In the genomic region with DNA sequence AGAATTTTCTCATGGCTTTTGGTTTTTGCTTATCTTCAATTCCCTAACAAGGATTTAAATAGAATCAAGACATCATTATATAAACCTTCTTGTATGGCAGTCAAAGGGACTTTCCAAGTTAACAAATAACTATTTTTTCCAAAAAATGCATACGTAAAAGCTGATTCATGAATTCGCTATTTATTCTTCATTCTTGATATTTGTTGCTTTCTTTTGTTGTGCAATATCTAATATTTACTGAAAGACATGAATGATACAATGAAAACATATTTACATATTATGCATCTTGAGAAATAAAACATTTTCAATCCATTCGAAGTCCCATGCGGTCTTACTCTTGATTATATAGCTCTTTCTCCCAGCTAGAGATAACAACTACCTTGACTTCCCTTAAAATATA, we compare ENCODE assay signal across 33 cellular contexts. TPM values are rescaled to one million over a fixed set of nuclear protein-coding genes. Genes with fewer than 3 reads are reported as not detected.
"Had no signal": no experiment of that assay in that cellular context is flagged by ENCODE, and none has a peak within 500 bp of the region (broad histone marks: within the 10 kb centered on the region; RNA-seq: fewer than 3 reads in every experiment).

No MANE protein-coding gene starts in this region.

- DNase-seq: naive thymus-derived CD4-positive, alpha-beta T cell; natural killer cell; occipital lobe; ovary; posterior cingulate gyrus; psoas muscle; right cardiac atrium; right lobe of liver; sigmoid colon; small intestine; spleen; stimulated activated CD4-positive, alpha-beta T cell treated with anti-CD3 and anti-CD28 coated beads, Interleukin-12 subunit alpha, Interleukin-12 subunit beta, amount 100 ng/mL, for 4 hours; stimulated activated CD4-positive, alpha-beta T cell treated with anti-CD3 and anti-CD28 coated beads, Interleukin-1b, Interleukin-23, amount 100 ng/mL, for 48 hours; stimulated activated CD4-positive, alpha-beta T cell treated with anti-CD3 and anti-CD28 coated beads, Interleukin-4, amount 100 ng/mL, for 1 hour; stimulated activated CD4-positive, alpha-beta T cell treated with anti-CD3 and anti-CD28 coated beads, Interleukin-4, amount 100 ng/mL, for 4 hours; stimulated activated CD8-positive, alpha-beta memory T cell treated with anti-CD3 and anti-CD28 coated beads, Interleukin-4, amount 100 ng/mL, for 48 hours; stimulated activated naive CD4-positive, alpha-beta T cell; stimulated activated naive CD8-positive, alpha-beta T cell treated with anti-CD3 and anti-CD28 coated beads, Interleukin-15, amount 100 ng/mL, for 72 hours; stimulated activated naive CD8-positive, alpha-beta T cell treated with anti-CD3 and anti-CD28 coated beads, Interleukin-15, Interleukin-2, amounts not matched to agents 100 U/mL and 50 U/mL, for 24 hours; substantia nigra; testis; tibial artery; transverse colon; upper lobe of right lung; uterus had no signal

- H3K36me3 ChIP-seq: neural progenitor cell, ovary, right lobe of liver, sigmoid colon, spleen, suprapubic skin, tibial artery, transverse colon, upper lobe of right lung, uterus had no signal

- H3K9me3 ChIP-seq: ovary, psoas muscle, right lobe of liver, sigmoid colon, spleen, suprapubic skin, testis, tibial artery, transverse colon, upper lobe of right lung, uterus had no signal

- H3K27ac ChIP-seq: neural progenitor cell, ovary, parathyroid adenoma, psoas muscle, right lobe of liver, sigmoid colon, spleen, suprapubic skin, testis, tibial artery, transverse colon, upper lobe of right lung, uterus had no signal

- H3K4me1 ChIP-seq: parathyroid adenoma, psoas muscle, right lobe of liver, sigmoid colon, spleen, testis, tibial artery, upper lobe of right lung, uterus had no signal

- H3K4me1 Mint-ChIP-seq: stimulated activated memory B cell treated with anti-CD40 and anti-IgM and Interleukin-4, amounts not matched to agents 10 μg/mL and 1 μg/mL and 100 μg/mL, for 72 hours; stimulated activated naive CD8-positive, alpha-beta T cell treated with anti-CD3 and anti-CD28 coated beads, Interleukin-15, amount 100 ng/mL, for 72 hours had no signal

- H3K4me2 ChIP-seq: neural progenitor cell had no signal

- H3K9ac ChIP-seq: neural progenitor cell, parathyroid adenoma had no signal

- H3K79me2 ChIP-seq: parathyroid adenoma had no signal

- H3K4me3 Mint-ChIP-seq: naive thymus-derived CD4-positive, alpha-beta T cell; natural killer cell; nephron; neural progenitor cell; stimulated activated memory B cell treated with anti-CD40 and anti-IgM and Interleukin-4, amounts not matched to agents 10 μg/mL and 1 μg/mL and 100 μg/mL, for 72 hours; stimulated activated naive CD8-positive, alpha-beta T cell treated with anti-CD3 and anti-CD28 coated beads, Interleukin-15, amount 100 ng/mL, for 72 hours; type B pancreatic cell had no signal

- H3K9me3 Mint-ChIP-seq: naive thymus-derived CD4-positive, alpha-beta T cell; natural killer cell; nephron; neural progenitor cell; stimulated activated memory B cell treated with anti-CD40 and anti-IgM and Interleukin-4, amounts not matched to agents 10 μg/mL and 1 μg/mL and 100 μg/mL, for 72 hours; stimulated activated naive CD8-positive, alpha-beta T cell treated with anti-CD3 and anti-CD28 coated beads, Interleukin-15, amount 100 ng/mL, for 72 hours; type B pancreatic cell had no signal

- H3K36me3 Mint-ChIP-seq: naive thymus-derived CD4-positive, alpha-beta T cell; natural killer cell; neural progenitor cell; stimulated activated memory B cell treated with anti-CD40 and anti-IgM and Interleukin-4, amounts not matched to agents 10 μg/mL and 1 μg/mL and 100 μg/mL, for 72 hours; type B pancreatic cell had no signal

- ATAC-seq: naive thymus-derived CD4-positive, alpha-beta T cell; natural killer cell; psoas muscle; right cardiac atrium; right lobe of liver; stimulated activated memory B cell treated with anti-CD40 and anti-IgM and Interleukin-4, amounts not matched to agents 10 μg/mL and 1 μg/mL and 100 μg/mL, for 72 hours; stimulated activated naive CD8-positive, alpha-beta T cell treated with anti-CD3 and anti-CD28 coated beads, Interleukin-15, amount 100 ng/mL, for 72 hours; stimulated activated naive CD8-positive, alpha-beta T cell treated with anti-CD3 and anti-CD28 coated beads, Interleukin-15, Interleukin-2, amounts not matched to agents 100 U/mL and 50 U/mL, for 24 hours; upper lobe of right lung had no signal

- H3K27me3 Mint-ChIP-seq: progenitor cell of endocrine pancreas; stimulated activated memory B cell treated with anti-CD40 and anti-IgM and Interleukin-4, amounts not matched to agents 10 μg/mL and 1 μg/mL and 100 μg/mL, for 72 hours; type B pancreatic cell had no signal

- H3K4me3 ChIP-seq: neural progenitor cell, ovary, psoas muscle, right lobe of liver, sigmoid colon, spleen, suprapubic skin, testis, tibial artery, transverse colon, upper lobe of right lung, uterus had no signal

- H3K27me3 ChIP-seq: neural progenitor cell, ovary, right lobe of liver, sigmoid colon, spleen, suprapubic skin, testis, tibial artery, transverse colon, upper lobe of right lung, uterus had no signal

- H2AFZ ChIP-seq: neural progenitor cell, parathyroid adenoma had no signal

RNA-seq across cellular contexts. Expression of gene SPTLC3, which starts 47.0 kb away (rescaled TPM):
- polyA plus RNA-seq: neural cell had no signal
